ENCODE assay signal across 1 cellular context in genomic region chr15:25408929-25409328, GRCh38.
TF ChIP-seq lines count a peak whose summit lies in the region.

No MANE protein-coding gene starts in this region.

TF ChIP-seq in HCT116, 20 proteins besides CTCF, POLR2A, EP300 and RAD21:
- TF ChIP-seq EGR1 (IDR thresholded peaks at IDR 0.05; ENCODE audit: low read depth), result no peak
- TF ChIP-seq SRF (IDR thresholded peaks at IDR 0.05; ENCODE audit: low read depth), result no peak
- no peak for TF ChIP-seq JUND (IDR thresholded peaks at IDR 0.05)
- no peak for TF ChIP-seq ATF3 (IDR thresholded peaks at IDR 0.05)
- no peak for TF ChIP-seq CBX3 (IDR thresholded peaks at IDR 0.05; ENCODE audit: low read depth)
